In the genomic region with DNA sequence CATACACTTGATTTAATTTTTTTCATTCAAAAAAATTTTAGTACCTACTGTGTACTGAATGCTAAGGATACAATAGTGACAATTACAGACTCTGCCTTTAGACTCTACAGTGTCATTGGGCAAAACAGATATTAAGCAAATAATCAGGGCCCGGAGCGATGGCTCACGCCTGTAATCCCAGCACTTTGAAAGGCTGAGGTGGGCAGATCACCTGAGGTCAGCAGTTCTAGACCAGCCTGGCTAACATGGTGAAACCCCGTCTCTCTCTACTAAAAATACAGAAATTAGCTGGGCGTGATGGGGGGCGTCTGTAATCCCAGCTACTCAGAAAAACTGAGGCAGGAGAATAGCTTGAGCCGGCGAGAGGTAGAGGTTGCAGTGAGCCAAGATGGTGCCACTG, we compare ENCODE assay signal across 11 cellular contexts. TPM values are rescaled to one million over a fixed set of nuclear protein-coding genes. Genes with fewer than 3 reads are reported as not detected.
A peak's percentile ranks its signal among the peaks of the same experiment; 100 is the strongest.
DNase-seq lines count a peak whose midpoint lies in the region; ATAC-seq and TF ChIP-seq lines count a peak whose summit lies in the region.
"Had no signal": no experiment of that assay in that cellular context is flagged by ENCODE, and none has a peak within 500 bp of the region (broad histone marks: within the 10 kb centered on the region; RNA-seq: fewer than 3 reads in every experiment).

No MANE protein-coding gene starts in this region.

- no peak for TF ChIP-seq CTCF in HFFc6 (IDR thresholded peaks at IDR 0.05)
- TF ChIP-seq CTCF in WI38 (IDR thresholded peaks at IDR 0.05; ENCODE audit: low read depth, low read length) = no peak
- TF ChIP-seq CTCF in foreskin fibroblast (IDR thresholded peaks at IDR 0.05; ENCODE audit: low read depth, low read length) = no peak

- CTCF ChIA-PET in activated CD4-positive, alpha-beta memory T cell treated with anti-CD3 and anti-CD28 coated beads for 36 hours (lab: Charles Lee) = interaction anchor here (0.6 to 4.3 kb wide), 4 partner anchors 15 to 228 kb away, joined by 3 to 57 read pairs (median 10); a partner anchor contains a TSS

- H3K4me3 ChIP-seq in WI38 (ENCODE audit: low read depth, low read length) (peak overlapping the region; percentile 77), foreskin fibroblast (ENCODE audit: low read depth in 1 of 2, low read length in 2 of 2) (peak overlapping the region; percentile 74 to 92), skin epidermis (peak overlapping the region in 4 of 7 experiments; percentile 67 to 92 (median 73))

- ATAC-seq in HG03469 (IDR thresholded peaks at IDR 0.05; ENCODE audit: unreplicated experiment) (no peak), HG03139 (IDR thresholded peaks at IDR 0.05; ENCODE audit: unreplicated experiment) (no peak)

- DNase-seq in HFFc6 = no peak
- DNase-seq in foreskin fibroblast = no peak
- DNase-seq in activated CD4-positive, alpha-beta memory T cell treated with anti-CD3 and anti-CD28 coated beads for 36 hours = no peak
- DNase-seq in DMS153 treated with DMSO at 0.1 percent for 48 hours (lab: John Stamatoyannopoulos, UW; ENCODE audit: unreplicated experiment) = no peak
- DNase-seq: activated naive CD4-positive, alpha-beta T cell; stimulated activated CD4-positive, alpha-beta T cell treated with anti-CD3 and anti-CD28 coated beads, Interleukin-4, amount 100 ng/mL, for 4 hours; SW 1271 had no signal

- H3K27ac Mint-ChIP-seq in HFFc6 = no peak overlapping the region
- H3K27ac Mint-ChIP-seq in activated CD4-positive, alpha-beta memory T cell treated with anti-CD3 and anti-CD28 coated beads for 36 hours = no peak overlapping the region

- H3K27me3 Mint-ChIP-seq in HFFc6 (ENCODE audit: insufficient read depth) = peaks cover 2% of the 10 kb centered on the region
- peaks cover 5% of the 10 kb centered on the region for H3K27me3 Mint-ChIP-seq in activated CD4-positive, alpha-beta memory T cell treated with anti-CD3 and anti-CD28 coated beads for 36 hours

- intact Hi-C loops in activated CD4-positive, alpha-beta memory T cell treated with anti-CD3 and anti-CD28 coated beads for 36 hours (cut with micrococcal nuclease) = loop anchor here (2.0 to 5.0 kb wide), 3 partner anchors 49 to 135 kb away; a partner anchor contains a TSS

- POLR2A ChIA-PET in activated CD4-positive, alpha-beta memory T cell treated with anti-CD3 and anti-CD28 coated beads for 36 hours (lab: Charles Lee) = interaction anchor here (5.8 kb wide), 1 partner anchor 15 kb away, joined by 116 read pairs; a partner anchor contains a TSS

- H3K4me3 Mint-ChIP-seq in HFFc6 = peak overlapping the region; percentile 31
- H3K4me3 Mint-ChIP-seq in activated CD4-positive, alpha-beta memory T cell treated with anti-CD3 and anti-CD28 coated beads for 36 hours = no peak overlapping the region

- H3K4me1 Mint-ChIP-seq in HFFc6 (ENCODE audit: low read depth) = peaks cover 48% of the 10 kb centered on the region
- peaks cover 20% of the 10 kb centered on the region for H3K4me1 Mint-ChIP-seq in activated CD4-positive, alpha-beta memory T cell treated with anti-CD3 and anti-CD28 coated beads for 36 hours (ENCODE audit: low read depth)

- H3K36me3 Mint-ChIP-seq in HFFc6 (ENCODE audit: low read depth) = peaks cover 7% of the 10 kb centered on the region
- H3K36me3 Mint-ChIP-seq in activated CD4-positive, alpha-beta memory T cell treated with anti-CD3 and anti-CD28 coated beads for 36 hours = peaks cover 2% of the 10 kb centered on the region

- no peaks in the 10 kb centered on the region for H3K9me3 Mint-ChIP-seq in HFFc6
- H3K9me3 Mint-ChIP-seq in activated CD4-positive, alpha-beta memory T cell treated with anti-CD3 and anti-CD28 coated beads for 36 hours = no peaks in the 10 kb centered on the region

- no peak overlapping the region for H3K27ac ChIP-seq in skin epidermis

RNA-seq across cellular contexts. Expression of a gene that starts 1.4 kb away (rescaled TPM):
- 10 to 100 TPM; 11.2 to 15.8 (median 13.6) TPM for total RNA-seq in HFFc6 (2021; fragmentation: NEBNext Ultra II Directional; extraction: Animal tissue kit (Norgen Biotek cat#: 25700))
- total RNA-seq in activated CD4-positive, alpha-beta memory T cell treated with anti-CD3 and anti-CD28 coated beads for 36 hours = 10 to 100 TPM; 11.8 to 12.2 TPM

RNA-seq across cellular contexts. Expression of a gene that starts 14.7 kb away (rescaled TPM):
- 1 to 10 TPM; 4.8 to 6.1 (median 4.9) TPM for total RNA-seq in HFFc6 (2021; fragmentation: NEBNext Ultra II Directional; extraction: Animal tissue kit (Norgen Biotek cat#: 25700))
- total RNA-seq in activated CD4-positive, alpha-beta memory T cell treated with anti-CD3 and anti-CD28 coated beads for 36 hours = 10 to 100 TPM; 13.2 to 14.3 TPM
